Comparison of ENCODE assay signal across 20 cellular contexts in the genomic region with DNA sequence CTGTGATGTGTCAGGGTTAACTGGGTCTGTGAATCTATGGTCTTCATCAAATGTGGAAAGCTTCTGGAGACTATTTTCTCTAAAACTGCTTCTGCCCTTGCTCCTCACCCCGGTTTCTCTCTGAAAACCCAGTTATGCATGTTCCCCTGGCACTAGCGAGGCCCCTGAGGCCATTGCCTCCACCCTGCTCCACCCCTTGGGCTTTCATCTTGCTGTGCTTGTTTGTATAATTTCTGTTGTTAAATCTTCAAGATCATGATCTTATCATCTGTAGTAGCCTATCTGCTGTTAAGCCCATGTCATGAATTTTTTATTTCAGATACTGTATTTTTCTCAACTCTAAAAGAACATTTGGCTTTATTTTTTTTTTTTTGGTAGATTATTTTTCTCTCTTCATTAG. TPM values are rescaled to one million over a fixed set of nuclear protein-coding genes. Genes with fewer than 3 reads are reported as not detected.
A peak's percentile ranks its signal among the peaks of the same experiment; 100 is the strongest.
DNase-seq lines count a peak whose midpoint lies in the region; ATAC-seq and TF ChIP-seq lines count a peak whose summit lies in the region.
"Had no signal": no experiment of that assay in that cellular context is flagged by ENCODE, and none has a peak within 500 bp of the region (broad histone marks: within the 10 kb centered on the region; RNA-seq: fewer than 3 reads in every experiment).

No MANE protein-coding gene starts in this region.

- H3K27ac ChIP-seq in C4-2B, result peak overlapping the region; percentile 50
- H3K27ac ChIP-seq in CD8-positive, alpha-beta memory T cell (ENCODE audit: low read depth, low read length), result no peak overlapping the region
- peak overlapping the region; percentile 79 for H3K27ac ChIP-seq in VCaP
- H3K27ac ChIP-seq: PC-9, SJSA1 had no signal

- no peak overlapping the region for H3K4me3 Mint-ChIP-seq in CD8-positive, alpha-beta memory T cell
- no peak overlapping the region for H3K4me3 Mint-ChIP-seq in mesothelial cell of epicardium
- no peak overlapping the region for H3K4me3 Mint-ChIP-seq in stimulated activated memory B cell treated with anti-CD40 and anti-IgM and Interleukin-4, amounts not matched to agents 10 μg/mL and 1 μg/mL and 100 μg/mL, for 72 hours

- H3K4me1 ChIP-seq in CD8-positive, alpha-beta memory T cell (ENCODE audit: insufficient read depth, low read length), result no peaks in the 10 kb centered on the region
- H3K4me1 ChIP-seq: SJSA1 had no signal

- CTCF ChIA-PET in CD8-positive, alpha-beta memory T cell (lab: Charles Lee), result interaction anchor here (1.0 kb wide), 1 partner anchor 95 kb away, joined by 6 read pairs; no protein-coding TSS in a partner anchor

- peaks cover 0 to 14% (median 10%) of the 10 kb centered on the region in 5 donors for H3K9me3 Mint-ChIP-seq in CD8-positive, alpha-beta memory T cell
- H3K9me3 Mint-ChIP-seq in mesothelial cell of epicardium, result peaks cover 22% of the 10 kb centered on the region
- peaks cover 14% of the 10 kb centered on the region for H3K9me3 Mint-ChIP-seq in stimulated activated memory B cell treated with anti-CD40 and anti-IgM and Interleukin-4, amounts not matched to agents 10 μg/mL and 1 μg/mL and 100 μg/mL, for 72 hours

- no peak for DNase-seq in CD8-positive, alpha-beta memory T cell
- DNase-seq in mesothelial cell of epicardium (ENCODE audit: low spot score in 2 of 2, unreplicated experiment in 2 of 2) (no peak), SKM-1 treated with dmso at 0.1 percent for 144 hours (lab: John Stamatoyannopoulos, UW; ENCODE audit: unreplicated experiment) (no peak)
- no peak for DNase-seq in activated CD8-positive, alpha-beta memory T cell treated with anti-CD3 and anti-CD28 coated beads, Interleukin-2, amount 50 U/mL, for 48 hours
- DNase-seq: C1 segment of cervical spinal cord, DMS153, DND-41, IMR-90, KG1, MM.1S, NCI-H2029, NCI-H446 treated with DMSO at 0.1 percent for 48 hours, NCI-H526, PC-9 had no signal

- H3K27me3 ChIP-seq in CD8-positive, alpha-beta memory T cell (ENCODE audit: insufficient read depth, low read length, poor library complexity, severe bottlenecking), result no peaks in the 10 kb centered on the region
- H3K27me3 ChIP-seq: SJSA1 had no signal

- peaks cover 31% of the 10 kb centered on the region for H3K36me3 ChIP-seq in CD8-positive, alpha-beta memory T cell (ENCODE audit: insufficient read depth, low read length)

- POLR2A ChIA-PET in CD8-positive, alpha-beta memory T cell (lab: Charles Lee), result no interaction called here

- no peak overlapping the region for H3K4me3 ChIP-seq in CD8-positive, alpha-beta memory T cell (ENCODE audit: low read length)
- H3K4me3 ChIP-seq: PC-9, SJSA1 had no signal

- peaks cover 2 to 12% (median 5%) of the 10 kb centered on the region in 3 donors for H3K4me1 Mint-ChIP-seq in CD8-positive, alpha-beta memory T cell
- H3K4me1 Mint-ChIP-seq in mesothelial cell of epicardium, result peaks cover 7% of the 10 kb centered on the region
- H3K4me1 Mint-ChIP-seq in stimulated activated memory B cell treated with anti-CD40 and anti-IgM and Interleukin-4, amounts not matched to agents 10 μg/mL and 1 μg/mL and 100 μg/mL, for 72 hours, result no peaks in the 10 kb centered on the region

- H3K27ac Mint-ChIP-seq in CD8-positive, alpha-beta memory T cell, result peak overlapping the region in 5 of 8 donors; percentile 43 to 69 (median 64)
- peak overlapping the region; percentile 32 for H3K27ac Mint-ChIP-seq in mesothelial cell of epicardium
- no peak overlapping the region for H3K27ac Mint-ChIP-seq in stimulated activated memory B cell treated with anti-CD40 and anti-IgM and Interleukin-4, amounts not matched to agents 10 μg/mL and 1 μg/mL and 100 μg/mL, for 72 hours

- peaks cover 4% of the 10 kb centered on the region for H3K9me3 ChIP-seq in CD8-positive, alpha-beta memory T cell (ENCODE audit: low read length)

- H3K36me3 Mint-ChIP-seq in CD8-positive, alpha-beta memory T cell, result peaks cover 41 to 84% (median 43%) of the 10 kb centered on the region in 3 donors
- H3K36me3 Mint-ChIP-seq in mesothelial cell of epicardium, result peaks cover 59% of the 10 kb centered on the region
- H3K36me3 Mint-ChIP-seq in stimulated activated memory B cell treated with anti-CD40 and anti-IgM and Interleukin-4, amounts not matched to agents 10 μg/mL and 1 μg/mL and 100 μg/mL, for 72 hours, result peaks cover 87% of the 10 kb centered on the region

- H3K27me3 Mint-ChIP-seq in CD8-positive, alpha-beta memory T cell, result no peaks in the 10 kb centered on the region
- H3K27me3 Mint-ChIP-seq in mesothelial cell of epicardium (ENCODE audit: low read depth), result no peaks in the 10 kb centered on the region
- H3K27me3 Mint-ChIP-seq in stimulated activated memory B cell treated with anti-CD40 and anti-IgM and Interleukin-4, amounts not matched to agents 10 μg/mL and 1 μg/mL and 100 μg/mL, for 72 hours, result no peaks in the 10 kb centered on the region

- TF ChIP-seq CTCF in C4-2B (conservative IDR thresholded peaks at IDR 0.05) (no peak), VCaP (conservative IDR thresholded peaks at IDR 0.05) (no peak), mesothelial cell of epicardium (IDR thresholded peaks at IDR 0.05; ENCODE audit: unreplicated experiment) (no peak)

- ATAC-seq in stimulated activated memory B cell treated with anti-CD40 and anti-IgM and Interleukin-4, amounts not matched to agents 10 μg/mL and 1 μg/mL and 100 μg/mL, for 72 hours, result no peak
- ATAC-seq: HCT116, Right ventricle myocardium inferior had no signal

RNA-seq across cellular contexts. Expression of a gene that starts 14.9 kb away (rescaled TPM):
- total RNA-seq in CD8-positive, alpha-beta memory T cell, result under 1 TPM; 0.83 to 0.86 TPM
- polyA plus RNA-seq in CD8-positive, alpha-beta memory T cell, result not detected
- total RNA-seq in mesothelial cell of epicardium, result 3.8 to 4.5 TPM (median 3.8 TPM) in 3 replicates

RNA-seq across cellular contexts. Expression of a gene that starts 23.3 kb away (rescaled TPM):
- 10 to 100 TPM; 82.6 to 87.2 TPM for total RNA-seq in CD8-positive, alpha-beta memory T cell
- polyA plus RNA-seq in CD8-positive, alpha-beta memory T cell, result 132 TPM
- 37.3 to 40.4 TPM (median 37.8 TPM) in 3 replicates for total RNA-seq in mesothelial cell of epicardium

RNA-seq across cellular contexts. Expression of a gene that starts 24.3 kb away (rescaled TPM):
- total RNA-seq in CD8-positive, alpha-beta memory T cell, result 10 to 100 TPM; 92.8 to 93.8 TPM
- polyA plus RNA-seq in CD8-positive, alpha-beta memory T cell, result 32.8 TPM
- 26.1 to 31.0 TPM (median 30.8 TPM) in 3 replicates for total RNA-seq in mesothelial cell of epicardium
